Comparison of ENCODE assay signal across 1 cellular context in genomic region chr19:47699360-47699917, GRCh38.
TF ChIP-seq lines count a peak whose summit lies in the region.

No MANE protein-coding gene starts in this region.

TF ChIP-seq in HepG2, 621 proteins besides CTCF, POLR2A, EP300 and RAD21 (continued from another document):
- TF ChIP-seq ZNF687 (CRISPR knock-in tag; IDR thresholded peaks at IDR 0.05) = peak; percentile 34
- TF ChIP-seq ZMAT3 (CRISPR knock-in tag; conservative IDR thresholded peaks at IDR 0.05) = no peak
- TF ChIP-seq RBM39 (IDR thresholded peaks at IDR 0.05; ENCODE audit: low read depth, low read length, poor library complexity, severe bottlenecking) = peak; percentile 52
- TF ChIP-seq ZC3H4 (CRISPR knock-in tag; IDR thresholded peaks at IDR 0.05; ENCODE audit: borderline replicate concordance) = no peak
- TF ChIP-seq STAG1 (CRISPR knock-in tag; IDR thresholded peaks at IDR 0.05) = peak; percentile 76
- peak; percentile 87; the same call in 1 of the 2 replicates for TF ChIP-seq PCBP1 (IDR thresholded peaks at IDR 0.05; ENCODE audit: borderline replicate concordance, low read depth, low read length)
- TF ChIP-seq XRCC5 (optimal IDR thresholded peaks at IDR 0.05; ENCODE audit: low read length) = peak; percentile 70
- no peak for TF ChIP-seq ZNF513 (CRISPR knock-in tag; conservative IDR thresholded peaks at IDR 0.05)
- no peak for TF ChIP-seq ETV6 (CRISPR knock-in tag; conservative IDR thresholded peaks at IDR 0.05)
- no peak for TF ChIP-seq ZNF460 (CRISPR knock-in tag; IDR thresholded peaks at IDR 0.05; ENCODE audit: borderline replicate concordance)
- no peak for TF ChIP-seq ZNF878 (CRISPR knock-in tag; IDR thresholded peaks at IDR 0.05)
- peak; percentile 66; the same call in 1 of the 2 replicates for TF ChIP-seq ZBTB38 (CRISPR knock-in tag; IDR thresholded peaks at IDR 0.05)
- TF ChIP-seq HNF1B (CRISPR knock-in tag; IDR thresholded peaks at IDR 0.05) = 0 out of 2 replicates have a peak, but pooled peaks have one; percentile 12
- TF ChIP-seq DPF2 (CRISPR knock-in tag; IDR thresholded peaks at IDR 0.05; ENCODE audit: borderline replicate concordance, low read depth) = no peak
- TF ChIP-seq GABPB1 (CRISPR knock-in tag; IDR thresholded peaks at IDR 0.05) = peak; percentile 45; the same call in 1 of the 2 replicates
- TF ChIP-seq, protein P1, sequence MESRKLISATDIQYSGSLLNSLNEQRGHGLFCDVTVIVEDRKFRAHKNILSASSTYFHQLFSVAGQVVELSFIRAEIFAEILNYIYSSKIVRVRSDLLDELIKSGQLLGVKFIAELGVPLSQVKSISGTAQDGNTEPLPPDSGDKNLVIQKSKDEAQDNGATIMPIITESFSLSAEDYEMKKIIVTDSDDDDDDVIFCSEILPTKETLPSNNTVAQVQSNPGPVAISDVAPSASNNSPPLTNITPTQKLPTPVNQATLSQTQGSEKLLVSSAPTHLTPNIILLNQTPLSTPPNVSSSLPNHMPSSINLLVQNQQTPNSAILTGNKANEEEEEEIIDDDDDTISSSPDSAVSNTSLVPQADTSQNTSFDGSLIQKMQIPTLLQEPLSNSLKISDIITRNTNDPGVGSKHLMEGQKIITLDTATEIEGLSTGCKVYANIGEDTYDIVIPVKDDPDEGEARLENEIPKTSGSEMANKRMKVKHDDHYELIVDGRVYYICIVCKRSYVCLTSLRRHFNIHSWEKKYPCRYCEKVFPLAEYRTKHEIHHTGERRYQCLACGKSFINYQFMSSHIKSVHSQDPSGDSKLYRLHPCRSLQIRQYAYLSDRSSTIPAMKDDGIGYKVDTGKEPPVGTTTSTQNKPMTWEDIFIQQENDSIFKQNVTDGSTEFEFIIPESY (CRISPR knock-in tag; IDR thresholded peaks at IDR 0.05) = peak; percentile 39; the same call in 1 of the 2 replicates
- TF ChIP-seq MEIS2 (CRISPR knock-in tag; IDR thresholded peaks at IDR 0.05) = no peak
- peak; percentile 20; the same call in 1 of the 2 replicates for TF ChIP-seq ZFP91 (CRISPR knock-in tag; IDR thresholded peaks at IDR 0.05; ENCODE audit: borderline replicate concordance)
- TF ChIP-seq, protein P2, sequence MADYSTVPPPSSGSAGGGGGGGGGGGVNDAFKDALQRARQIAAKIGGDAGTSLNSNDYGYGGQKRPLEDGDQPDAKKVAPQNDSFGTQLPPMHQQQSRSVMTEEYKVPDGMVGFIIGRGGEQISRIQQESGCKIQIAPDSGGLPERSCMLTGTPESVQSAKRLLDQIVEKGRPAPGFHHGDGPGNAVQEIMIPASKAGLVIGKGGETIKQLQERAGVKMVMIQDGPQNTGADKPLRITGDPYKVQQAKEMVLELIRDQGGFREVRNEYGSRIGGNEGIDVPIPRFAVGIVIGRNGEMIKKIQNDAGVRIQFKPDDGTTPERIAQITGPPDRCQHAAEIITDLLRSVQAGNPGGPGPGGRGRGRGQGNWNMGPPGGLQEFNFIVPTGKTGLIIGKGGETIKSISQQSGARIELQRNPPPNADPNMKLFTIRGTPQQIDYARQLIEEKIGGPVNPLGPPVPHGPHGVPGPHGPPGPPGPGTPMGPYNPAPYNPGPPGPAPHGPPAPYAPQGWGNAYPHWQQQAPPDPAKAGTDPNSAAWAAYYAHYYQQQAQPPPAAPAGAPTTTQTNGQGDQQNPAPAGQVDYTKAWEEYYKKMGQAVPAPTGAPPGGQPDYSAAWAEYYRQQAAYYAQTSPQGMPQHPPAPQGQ (CRISPR knock-in tag; IDR thresholded peaks at IDR 0.05; ENCODE audit: borderline replicate concordance) = no peak
- TF ChIP-seq ASH2L (IDR thresholded peaks at IDR 0.05; ENCODE audit: insufficient read length, low read depth, low read length) = no peak
- TF ChIP-seq, protein P3, sequence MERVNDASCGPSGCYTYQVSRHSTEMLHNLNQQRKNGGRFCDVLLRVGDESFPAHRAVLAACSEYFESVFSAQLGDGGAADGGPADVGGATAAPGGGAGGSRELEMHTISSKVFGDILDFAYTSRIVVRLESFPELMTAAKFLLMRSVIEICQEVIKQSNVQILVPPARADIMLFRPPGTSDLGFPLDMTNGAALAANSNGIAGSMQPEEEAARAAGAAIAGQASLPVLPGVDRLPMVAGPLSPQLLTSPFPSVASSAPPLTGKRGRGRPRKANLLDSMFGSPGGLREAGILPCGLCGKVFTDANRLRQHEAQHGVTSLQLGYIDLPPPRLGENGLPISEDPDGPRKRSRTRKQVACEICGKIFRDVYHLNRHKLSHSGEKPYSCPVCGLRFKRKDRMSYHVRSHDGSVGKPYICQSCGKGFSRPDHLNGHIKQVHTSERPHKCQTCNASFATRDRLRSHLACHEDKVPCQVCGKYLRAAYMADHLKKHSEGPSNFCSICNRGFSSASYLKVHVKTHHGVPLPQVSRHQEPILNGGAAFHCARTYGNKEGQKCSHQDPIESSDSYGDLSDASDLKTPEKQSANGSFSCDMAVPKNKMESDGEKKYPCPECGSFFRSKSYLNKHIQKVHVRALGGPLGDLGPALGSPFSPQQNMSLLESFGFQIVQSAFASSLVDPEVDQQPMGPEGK (CRISPR knock-in tag; IDR thresholded peaks at IDR 0.05) = peak; percentile 64
- no peak for TF ChIP-seq RELA (CRISPR knock-in tag; IDR thresholded peaks at IDR 0.05)
- TF ChIP-seq ZSCAN21 (CRISPR knock-in tag; IDR thresholded peaks at IDR 0.05; ENCODE audit: borderline replicate concordance) = no peak
- peak; percentile 13; the same call in 1 of the 2 replicates for TF ChIP-seq TFAP4 (IDR thresholded peaks at IDR 0.05; ENCODE audit: borderline replicate concordance, low read depth)
- no peak for TF ChIP-seq DZIP1 (CRISPR knock-in tag; IDR thresholded peaks at IDR 0.05)
- TF ChIP-seq ZSCAN9 (CRISPR knock-in tag; IDR thresholded peaks at IDR 0.05; ENCODE audit: borderline replicate concordance) = no peak
- no peak for TF ChIP-seq NR2F6 (IDR thresholded peaks at IDR 0.05)
- TF ChIP-seq NR2F6 (CRISPR knock-in tag; IDR thresholded peaks at IDR 0.05) = peak; percentile 44; the same call in 1 of the 2 replicates
- 0 out of 2 replicates have a peak, but pooled peaks have one; percentile 55 for TF ChIP-seq ZBTB4 (CRISPR knock-in tag; IDR thresholded peaks at IDR 0.05; ENCODE audit: borderline replicate concordance)
TF ChIP-seq in HepG2: peak in this region for 15.
